23 cellular contexts compared by ENCODE assay signal in genomic region chr1:6858586-6858985, GRCh38.
"Had no signal": no experiment of that assay in that cellular context is flagged by ENCODE, and none has a peak within 500 bp of the region (broad histone marks: within the 10 kb centered on the region; RNA-seq: fewer than 3 reads in every experiment).

No MANE protein-coding gene starts in this region.

- DNase-seq: activated CD4-positive, alpha-beta T cell treated with anti-CD3 and anti-CD28 coated beads, Interleukin-2, amount 50 U/mL, for 4 hours; activated CD8-positive, alpha-beta memory T cell treated with anti-CD3 and anti-CD28 coated beads, Interleukin-2, amount 50 U/mL, for 48 hours; activated naive CD4-positive, alpha-beta T cell treated with Interleukin-2 at 50 U/mL for 16 hours; activated naive CD8-positive, alpha-beta T cell treated with anti-CD3 and anti-CD28 coated beads for 36 hours; activated T-cell treated with anti-CD3 and anti-CD28 coated beads, Interleukin-2, amount 50 U/mL, for 48 hours; amniotic stem cell; effector CD8-positive, alpha-beta T cell; erythroblast; gastrocnemius medialis; hippocampal formation; left ventricle myocardium superior; mammary epithelial cell; pancreas; psoas muscle; stimulated activated CD4-positive, alpha-beta T cell treated with anti-CD3 and anti-CD28 coated beads, Interleukin-1b, Interleukin-23, amount 100 ng/mL, for 48 hours; substantia nigra; T1000; thyroid gland; upper lobe of right lung had no signal

- H3K27ac ChIP-seq: gastrocnemius medialis, pancreas, psoas muscle, upper lobe of right lung had no signal

- H3K27me3 ChIP-seq: gastrocnemius medialis, pancreas, right atrium auricular region, thyroid gland, upper lobe of right lung had no signal

- ATAC-seq: gastrocnemius medialis; left ventricle myocardium superior; natural killer cell treated with Interleukin-12 subunit alpha and Interleukin-12 subunit beta and Interleukin-15 and Interleukin-18, amount 100 ng/mL, for 72 hours; pancreas; psoas muscle; WTC11 had no signal

- H3K4me3 ChIP-seq: gastrocnemius medialis, pancreas, psoas muscle, right atrium auricular region, thyroid gland, upper lobe of right lung had no signal

- H3K4me3 Mint-ChIP-seq: activated naive CD8-positive, alpha-beta T cell treated with anti-CD3 and anti-CD28 coated beads for 36 hours; natural killer cell treated with Interleukin-12 subunit alpha and Interleukin-12 subunit beta and Interleukin-15 and Interleukin-18, amount 100 ng/mL, for 72 hours; stimulated activated naive CD8-positive, alpha-beta T cell treated with anti-CD3 and anti-CD28 coated beads, Interleukin-15, Interleukin-2, amounts not matched to agents 100 ng/mL and 50 ng/mL, for 24 hours; WTC11 had no signal

- H3K27ac Mint-ChIP-seq: activated naive CD8-positive, alpha-beta T cell treated with anti-CD3 and anti-CD28 coated beads for 36 hours; natural killer cell treated with Interleukin-12 subunit alpha and Interleukin-12 subunit beta and Interleukin-15 and Interleukin-18, amount 100 ng/mL, for 72 hours; stimulated activated naive CD8-positive, alpha-beta T cell treated with anti-CD3 and anti-CD28 coated beads, Interleukin-15, Interleukin-2, amounts not matched to agents 100 ng/mL and 50 ng/mL, for 24 hours; WTC11 had no signal

- H3K4me1 ChIP-seq: upper lobe of right lung had no signal

- H3K36me3 ChIP-seq: gastrocnemius medialis, pancreas, right atrium auricular region, thyroid gland, upper lobe of right lung had no signal

- H3K9me3 ChIP-seq: gastrocnemius medialis, pancreas, psoas muscle, right atrium auricular region, thyroid gland, upper lobe of right lung had no signal

- H3K27me3 Mint-ChIP-seq: activated naive CD8-positive, alpha-beta T cell treated with anti-CD3 and anti-CD28 coated beads for 36 hours; natural killer cell treated with Interleukin-12 subunit alpha and Interleukin-12 subunit beta and Interleukin-15 and Interleukin-18, amount 100 ng/mL, for 72 hours; stimulated activated naive CD8-positive, alpha-beta T cell treated with anti-CD3 and anti-CD28 coated beads, Interleukin-15, Interleukin-2, amounts not matched to agents 100 ng/mL and 50 ng/mL, for 24 hours had no signal

- H3K36me3 Mint-ChIP-seq: natural killer cell treated with Interleukin-12 subunit alpha and Interleukin-12 subunit beta and Interleukin-15 and Interleukin-18, amount 100 ng/mL, for 72 hours had no signal

- H3K9me3 Mint-ChIP-seq: activated naive CD8-positive, alpha-beta T cell treated with anti-CD3 and anti-CD28 coated beads for 36 hours; natural killer cell treated with Interleukin-12 subunit alpha and Interleukin-12 subunit beta and Interleukin-15 and Interleukin-18, amount 100 ng/mL, for 72 hours; stimulated activated naive CD8-positive, alpha-beta T cell treated with anti-CD3 and anti-CD28 coated beads, Interleukin-15, Interleukin-2, amounts not matched to agents 100 ng/mL and 50 ng/mL, for 24 hours had no signal
